1 cellular context compared by ENCODE assay signal in genomic region chr9:115672477-115673316, GRCh38.
TF ChIP-seq lines count a peak whose summit lies in the region.

No MANE protein-coding gene starts in this region.

TF ChIP-seq in SK-N-SH, 30 proteins besides CTCF, POLR2A, EP300 and RAD21 (continued from another document):
- peak; percentile 76 for TF ChIP-seq MAX (IDR thresholded peaks at IDR 0.05; ENCODE audit: low read depth)
- peak; percentile 64; the same call in 1 of the 2 replicates for TF ChIP-seq REST (IDR thresholded peaks at IDR 0.05; ENCODE audit: low read depth, low read length)
- no peak for TF ChIP-seq GABPA (IDR thresholded peaks at IDR 0.05; ENCODE audit: low read depth)
- TF ChIP-seq TCF12 (IDR thresholded peaks at IDR 0.05), result peak; percentile 95
- peak; percentile 26; the same call in 1 of the 2 replicates for TF ChIP-seq ELF1 (IDR thresholded peaks at IDR 0.05)
- TF ChIP-seq TEAD4 (IDR thresholded peaks at IDR 0.05; ENCODE audit: borderline replicate concordance, insufficient read depth), result peak; percentile 97
- TF ChIP-seq YY1 (IDR thresholded peaks at IDR 0.05; ENCODE audit: low read depth), result peak; percentile 47; the same call in 1 of the 2 replicates
- peak; percentile 78 for TF ChIP-seq RXRA (IDR thresholded peaks at IDR 0.05; ENCODE audit: borderline replicate concordance, low read depth)
- TF ChIP-seq FOXJ3 (CRISPR knock-in tag; IDR thresholded peaks at IDR 0.05), result no peak
- TF ChIP-seq SMC3 (IDR thresholded peaks at IDR 0.05; ENCODE audit: low read depth, low read length), result no peak
- peak; percentile 90 for TF ChIP-seq FOXM1 (IDR thresholded peaks at IDR 0.05; ENCODE audit: low read depth)
- TF ChIP-seq NFIC (IDR thresholded peaks at IDR 0.05; ENCODE audit: borderline replicate concordance), result peak; percentile 87
- no peak for TF ChIP-seq NRF1 (IDR thresholded peaks at IDR 0.05; ENCODE audit: low read depth, low read length)
